In the genomic region with DNA sequence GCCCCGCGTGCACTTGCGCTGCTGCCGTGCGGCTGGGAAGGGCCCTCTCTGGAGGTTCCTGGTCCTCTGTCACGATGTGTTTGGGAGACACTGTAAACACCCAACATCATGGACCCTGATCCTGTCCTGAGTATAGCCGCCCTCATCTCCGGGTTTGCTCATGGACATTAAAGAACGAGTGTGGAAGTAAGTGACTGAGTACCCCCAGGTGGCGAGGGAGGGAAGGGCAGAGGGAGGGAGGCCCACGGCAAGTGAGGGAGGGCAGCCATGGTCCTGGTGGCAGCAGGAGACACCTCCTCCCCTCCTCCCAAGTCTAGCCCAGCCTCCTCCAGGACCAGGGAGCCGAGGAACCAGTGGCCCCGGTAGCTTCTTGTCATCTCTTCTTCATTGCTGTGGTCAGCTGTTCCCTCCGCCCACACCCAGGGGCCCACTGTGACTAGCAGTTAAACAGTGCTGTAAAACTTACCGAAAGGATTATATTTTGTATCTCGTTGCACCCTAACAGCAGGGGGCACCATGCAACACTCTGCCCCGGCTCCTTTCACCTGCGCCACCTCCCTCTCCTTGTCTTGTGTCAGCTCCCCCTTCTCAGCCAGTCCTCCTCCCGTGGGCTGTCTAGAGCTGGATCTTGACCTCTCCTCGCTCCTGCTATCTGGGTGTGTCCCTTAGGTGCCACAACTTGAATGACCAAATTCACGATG, we compare ENCODE assay signal across 26 cellular contexts.
DNase-seq lines count a peak whose midpoint lies in the region; ATAC-seq, FAIRE-seq and TF ChIP-seq lines count a peak whose summit lies in the region.
"Had no signal": no experiment of that assay in that cellular context is flagged by ENCODE, and none has a peak within 500 bp of the region (broad histone marks: within the 10 kb centered on the region; RNA-seq: fewer than 3 reads in every experiment).

No MANE protein-coding gene starts in this region.

- no peaks in the 10 kb centered on the region for H3K9me2 ChIP-seq in SK-N-SH

- DNase-seq in SK-N-SH (peak; percentile 32), NB4 (ENCODE audit: low read depth) (peak; percentile 14), chondrocyte (ENCODE audit: low spot score) (no peak), small intestine (peak; percentile 56), HFFc6 (no peak)
- no peak for DNase-seq in activated T-helper 2 cell treated with anti-CD3 and anti-CD28 coated beads, Interferon-gamma antibody, Interleukin-2, Interleukin-4, amounts not matched to agents 10 μg/mL and 5 μg/mL and 100 μg/mL, durations not matched to agents 14 hours and 24 hours and 36 hours (ENCODE audit: low spot score)
- DNase-seq in activated CD4-positive, alpha-beta T cell treated with anti-CD3 and anti-CD28 coated beads for 48 hours = no peak
- DNase-seq: activated CD4-positive, alpha-beta T cell treated with anti-CD3 and anti-CD28 coated beads for 4 hours; BE2C; foreskin fibroblast; hippocampal formation; NCI-H1048; NCI-H1930; NCI-H446; NK-92 treated with Interleukin-12 subunit alpha and Interleukin-12 subunit beta, amount 100 ng/mL, for 24 hours; nucleus accumbens; stimulated activated CD4-positive, alpha-beta T cell treated with anti-CD3 and anti-CD28 coated beads, Interleukin-12 subunit alpha, Interleukin-12 subunit beta, amount 100 ng/mL, for 4 hours had no signal

- H3K4me1 ChIP-seq in SK-N-SH (ENCODE audit: control insufficient read depth in 1 of 2, insufficient read depth in 2 of 2, low read depth in 1 of 2, low read length in 1 of 2) (peaks cover 0 to 18% of the 10 kb centered on the region in 2 experiments; a peak in 1 of 4 replicates), small intestine (ENCODE audit: control insufficient read depth in 2 of 2, insufficient read depth in 1 of 2, low read depth in 1 of 2, low read length in 1 of 2) (no peaks in the 10 kb centered on the region)
- H3K4me1 ChIP-seq: BE2C, Caco-2 had no signal

- H3K9ac ChIP-seq in SK-N-SH = no peak overlapping the region

- no peaks in the 10 kb centered on the region for H3F3A ChIP-seq in SK-N-SH (replicated peaks; ENCODE audit: insufficient read depth)

- H3K27me3 Mint-ChIP-seq in chondrocyte (ENCODE audit: low read depth) (peaks cover 12% of the 10 kb centered on the region), HFFc6 (ENCODE audit: insufficient read depth) (no peaks in the 10 kb centered on the region)
- no peaks in the 10 kb centered on the region for H3K27me3 Mint-ChIP-seq in activated T-helper 2 cell treated with anti-CD3 and anti-CD28 coated beads, Interferon-gamma antibody, Interleukin-2, Interleukin-4, amounts not matched to agents 10 μg/mL and 5 μg/mL and 100 μg/mL, durations not matched to agents 14 hours and 24 hours and 36 hours (ENCODE audit: low read depth)
- H3K27me3 Mint-ChIP-seq: dendritic cell treated with granulocyte-macrophage colony-stimulating factor and Interleukin-4, amounts not matched to agents 40 ng/mL and 50 ng/mL, for 4 days had no signal

- H3K4me3 Mint-ChIP-seq in chondrocyte (ENCODE audit: unreplicated experiment) (no peak overlapping the region), HFFc6 (no peak overlapping the region)
- no peak overlapping the region for H3K4me3 Mint-ChIP-seq in activated T-helper 2 cell treated with anti-CD3 and anti-CD28 coated beads, Interferon-gamma antibody, Interleukin-2, Interleukin-4, amounts not matched to agents 10 μg/mL and 5 μg/mL and 100 μg/mL, durations not matched to agents 14 hours and 24 hours and 36 hours (ENCODE audit: low read depth)
- H3K4me3 Mint-ChIP-seq: activated T-helper 17 cell treated with anti-CD3 and anti-CD28 coated beads, Interleukin-2, amount 50 U/mL, for 72 hours; dendritic cell treated with granulocyte-macrophage colony-stimulating factor and Interleukin-4, amounts not matched to agents 40 ng/mL and 50 ng/mL, for 4 days had no signal

- ATAC-seq in SK-N-SH treated with all-trans-retinoic acid at 6 μM for 48 hours = no peak
- ATAC-seq: activated T-helper 17 cell treated with anti-CD3 and anti-CD28 coated beads, Interleukin-2, amount 50 U/mL, for 72 hours had no signal

- H3K36me3 Mint-ChIP-seq in chondrocyte (ENCODE audit: low read depth) (no peaks in the 10 kb centered on the region), HFFc6 (ENCODE audit: low read depth) (peaks cover 4% of the 10 kb centered on the region; the same call in 1 of the 2 replicates)
- no peaks in the 10 kb centered on the region for H3K36me3 Mint-ChIP-seq in activated T-helper 2 cell treated with anti-CD3 and anti-CD28 coated beads, Interferon-gamma antibody, Interleukin-2, Interleukin-4, amounts not matched to agents 10 μg/mL and 5 μg/mL and 100 μg/mL, durations not matched to agents 14 hours and 24 hours and 36 hours (ENCODE audit: low read depth)

- no peaks in the 10 kb centered on the region for H3K36me3 ChIP-seq in SK-N-SH (replicated peaks in 1 of 2; ENCODE audit: control insufficient read depth in 1 of 2, insufficient read depth in 2 of 2, low read length in 1 of 2)
- no peaks in the 10 kb centered on the region for H3K36me3 ChIP-seq in small intestine (ENCODE audit: control insufficient read depth in 2 of 2, insufficient read depth in 2 of 2, low read length in 2 of 2)
- H3K36me3 ChIP-seq: BE2C had no signal

- FAIRE-seq in small intestine (lab: Jason Lieb, UNC) = no peak
- FAIRE-seq: A204.1, GM18507, keratinocyte had no signal

- intact Hi-C loops in activated T-helper 2 cell treated with anti-CD3 and anti-CD28 coated beads, Interferon-gamma antibody, Interleukin-2, Interleukin-4, amounts not matched to agents 10 μg/mL and 5 μg/mL and 100 μg/mL, durations not matched to agents 14 hours and 24 hours and 36 hours (cut with micrococcal nuclease) = no loop called here

- CTCF ChIA-PET in SK-N-SH (lab: Yijun Ruan, JAX) = interaction anchor here (1.5 kb wide), 1 partner anchor 16 kb away, joined by 3 read pairs; no protein-coding TSS in a partner anchor

- TF ChIP-seq POLR2A in NB4 (IDR thresholded peaks at IDR 0.05; ENCODE audit: extremely low read depth, insufficient read length) = no peak

- no peak for TF ChIP-seq CTCF in SK-N-SH (IDR thresholded peaks at IDR 0.05)
- TF ChIP-seq CTCF in NB4 (IDR thresholded peaks at IDR 0.05; ENCODE audit: low read depth, low read length) = no peak
- TF ChIP-seq CTCF in chondrocyte (IDR thresholded peaks at IDR 0.05) = peak; percentile 3
- no peak for TF ChIP-seq CTCF in HFFc6 (IDR thresholded peaks at IDR 0.05)

- no peaks in the 10 kb centered on the region for H3K4me1 Mint-ChIP-seq in chondrocyte (ENCODE audit: low read depth)
- no peaks in the 10 kb centered on the region for H3K4me1 Mint-ChIP-seq in HFFc6 (ENCODE audit: low read depth)
- H3K4me1 Mint-ChIP-seq in activated T-helper 2 cell treated with anti-CD3 and anti-CD28 coated beads, Interferon-gamma antibody, Interleukin-2, Interleukin-4, amounts not matched to agents 10 μg/mL and 5 μg/mL and 100 μg/mL, durations not matched to agents 14 hours and 24 hours and 36 hours (ENCODE audit: low read depth) = no peaks in the 10 kb centered on the region
- H3K4me1 Mint-ChIP-seq: activated T-helper 17 cell treated with anti-CD3 and anti-CD28 coated beads, Interleukin-2, amount 50 U/mL, for 72 hours had no signal

- H3K27ac Mint-ChIP-seq in chondrocyte (ENCODE audit: unreplicated experiment) = no peak overlapping the region
- H3K27ac Mint-ChIP-seq in HFFc6 = no peak overlapping the region
- H3K27ac Mint-ChIP-seq in activated T-helper 2 cell treated with anti-CD3 and anti-CD28 coated beads, Interferon-gamma antibody, Interleukin-2, Interleukin-4, amounts not matched to agents 10 μg/mL and 5 μg/mL and 100 μg/mL, durations not matched to agents 14 hours and 24 hours and 36 hours = no peak overlapping the region
- H3K27ac Mint-ChIP-seq: activated T-helper 17 cell treated with anti-CD3 and anti-CD28 coated beads, Interleukin-2, amount 50 U/mL, for 72 hours; dendritic cell treated with granulocyte-macrophage colony-stimulating factor and Interleukin-4, amounts not matched to agents 40 ng/mL and 50 ng/mL, for 4 days had no signal

- POLR2A ChIA-PET in SK-N-SH (lab: Yijun Ruan, JAX) = no interaction called here

- no peaks in the 10 kb centered on the region for H3K9me3 Mint-ChIP-seq in chondrocyte (ENCODE audit: low read depth)
- H3K9me3 Mint-ChIP-seq in HFFc6 = peaks cover 48% of the 10 kb centered on the region
- H3K9me3 Mint-ChIP-seq in activated T-helper 2 cell treated with anti-CD3 and anti-CD28 coated beads, Interferon-gamma antibody, Interleukin-2, Interleukin-4, amounts not matched to agents 10 μg/mL and 5 μg/mL and 100 μg/mL, durations not matched to agents 14 hours and 24 hours and 36 hours = no peaks in the 10 kb centered on the region
- H3K9me3 Mint-ChIP-seq: activated T-helper 17 cell treated with anti-CD3 and anti-CD28 coated beads, Interleukin-2, amount 50 U/mL, for 72 hours; dendritic cell treated with granulocyte-macrophage colony-stimulating factor and Interleukin-4, amounts not matched to agents 40 ng/mL and 50 ng/mL, for 4 days had no signal

- no peaks in the 10 kb centered on the region for H4K20me1 ChIP-seq in SK-N-SH (ENCODE audit: insufficient read depth)

- H3K4me2 ChIP-seq in SK-N-SH = no peak overlapping the region

- no peaks in the 10 kb centered on the region for H3K79me2 ChIP-seq in SK-N-SH (ENCODE audit: insufficient read depth)

- H3K9me3 ChIP-seq in SK-N-SH = no peaks in the 10 kb centered on the region
- no peaks in the 10 kb centered on the region for H3K9me3 ChIP-seq in small intestine (ENCODE audit: control insufficient read depth, low read depth)
- H3K9me3 ChIP-seq: BE2C, Caco-2 had no signal

- TF ChIP-seq EP300 in SK-N-SH (IDR thresholded peaks at IDR 0.05; ENCODE audit: borderline replicate concordance in 1 of 2, low read depth in 1 of 2, low read length in 1 of 2) = no peak

- WGBS in SK-N-SH (ENCODE audit: low lambda C conversion rate) = 60% methylated on average over 19 of the region's 21 CpGs
- 56 to 71% (median 66%) methylated on average over 20 to 21 of the region's 21 CpGs for WGBS in small intestine, 3 donors

- no peak for TF ChIP-seq RAD21 in SK-N-SH (IDR thresholded peaks at IDR 0.05; ENCODE audit: low read length)

- H3K27ac ChIP-seq in SK-N-SH (ENCODE audit: low read depth in 2 of 2, low read length in 1 of 2) = no peak overlapping the region; a peak in 1 of 4 replicates
- no peak overlapping the region for H3K27ac ChIP-seq in small intestine (ENCODE audit: low read depth in 1 of 2, low read length in 1 of 2)
- H3K27ac ChIP-seq: epithelial cell of prostate had no signal

- H3K27me3 ChIP-seq in SK-N-SH (ENCODE audit: insufficient read depth) (no peaks in the 10 kb centered on the region), small intestine (ENCODE audit: control insufficient read depth in 2 of 2, insufficient read depth in 2 of 2, low read length in 2 of 2) (no peaks in the 10 kb centered on the region)
- H3K27me3 ChIP-seq: BE2C had no signal

- H3K4me3 ChIP-seq in SK-N-SH (ENCODE audit: low read depth in 2 of 2, low read length in 1 of 2) (no peak overlapping the region), NB4 (ENCODE audit: low read depth, low read length) (no peak overlapping the region), small intestine (ENCODE audit: low read depth in 1 of 2, low read length in 2 of 2) (no peak overlapping the region)
- H3K4me3 ChIP-seq: lung had no signal

- no peak overlapping the region for H2AFZ ChIP-seq in SK-N-SH (ENCODE audit: low read depth)

TF ChIP-seq in SK-N-SH, 30 proteins besides CTCF, POLR2A, EP300 and RAD21 (continues in another document):
- TF ChIP-seq SMC3 (IDR thresholded peaks at IDR 0.05; ENCODE audit: low read depth, low read length) = no peak

TF ChIP-seq in SK-N-SH treated with all-trans-retinoic acid at 6 μM for 48 hours, 23 proteins besides CTCF, POLR2A, EP300 and RAD21 (continues in another document):
- no peak for TF ChIP-seq ZFP3 (CRISPR knock-in tag; IDR thresholded peaks at IDR 0.05)

Comparison
In these comparisons a context has a peak if more than half of its experiments do, and no peak if none do; other contexts are left out.
1. DNase-seq: peak in SK-N-SH (single experiment), NB4 (single experiment) and small intestine (single experiment); none in chondrocyte (single experiment), HFFc6 (single experiment), activated T-helper 2 cell treated with anti-CD3 and anti-CD28 coated beads, Interferon-gamma antibody, Interleukin-2, Interleukin-4, amounts not matched to agents 10 μg/mL and 5 μg/mL and 100 μg/mL, durations not matched to agents 14 hours and 24 hours and 36 hours (single experiment) and activated CD4-positive, alpha-beta T cell treated with anti-CD3 and anti-CD28 coated beads for 48 hours (single experiment).